8 cellular contexts compared by ENCODE assay signal in the genomic region with DNA sequence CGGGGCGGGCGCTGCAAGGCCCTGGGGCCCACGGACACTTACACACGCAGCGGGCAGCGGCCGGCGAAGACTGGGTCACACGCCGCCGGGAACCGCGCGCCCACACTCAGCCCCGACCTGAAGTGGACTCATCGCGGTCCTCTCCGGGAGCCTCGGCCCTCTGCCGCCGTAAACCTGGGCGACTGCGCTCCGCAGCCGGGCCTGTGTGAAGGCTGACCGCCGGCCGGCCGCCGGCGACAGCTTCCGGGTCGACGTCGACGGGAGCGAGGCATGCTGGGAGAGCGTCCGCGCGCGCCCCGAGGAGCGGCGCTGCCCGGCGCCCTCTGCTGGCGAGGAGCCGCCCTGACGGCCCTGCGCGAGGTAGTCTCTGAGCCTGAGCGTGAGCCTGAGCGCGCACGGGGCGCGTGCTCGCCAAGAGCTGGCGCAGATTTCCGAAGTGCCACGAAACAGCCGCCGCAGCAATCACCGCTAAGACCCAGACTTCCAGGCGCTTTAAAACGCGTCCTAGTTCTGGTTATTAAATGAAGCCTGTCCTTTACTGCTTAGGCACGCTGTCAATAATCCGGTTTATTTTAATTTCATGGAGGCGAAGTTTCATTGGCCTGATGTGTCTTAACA. TPM values are rescaled to one million over a fixed set of nuclear protein-coding genes. Genes with fewer than 3 reads are reported as not detected.
DNase-seq lines count a peak whose midpoint lies in the region; ATAC-seq and TF ChIP-seq lines count a peak whose summit lies in the region.

A gene with protein sequence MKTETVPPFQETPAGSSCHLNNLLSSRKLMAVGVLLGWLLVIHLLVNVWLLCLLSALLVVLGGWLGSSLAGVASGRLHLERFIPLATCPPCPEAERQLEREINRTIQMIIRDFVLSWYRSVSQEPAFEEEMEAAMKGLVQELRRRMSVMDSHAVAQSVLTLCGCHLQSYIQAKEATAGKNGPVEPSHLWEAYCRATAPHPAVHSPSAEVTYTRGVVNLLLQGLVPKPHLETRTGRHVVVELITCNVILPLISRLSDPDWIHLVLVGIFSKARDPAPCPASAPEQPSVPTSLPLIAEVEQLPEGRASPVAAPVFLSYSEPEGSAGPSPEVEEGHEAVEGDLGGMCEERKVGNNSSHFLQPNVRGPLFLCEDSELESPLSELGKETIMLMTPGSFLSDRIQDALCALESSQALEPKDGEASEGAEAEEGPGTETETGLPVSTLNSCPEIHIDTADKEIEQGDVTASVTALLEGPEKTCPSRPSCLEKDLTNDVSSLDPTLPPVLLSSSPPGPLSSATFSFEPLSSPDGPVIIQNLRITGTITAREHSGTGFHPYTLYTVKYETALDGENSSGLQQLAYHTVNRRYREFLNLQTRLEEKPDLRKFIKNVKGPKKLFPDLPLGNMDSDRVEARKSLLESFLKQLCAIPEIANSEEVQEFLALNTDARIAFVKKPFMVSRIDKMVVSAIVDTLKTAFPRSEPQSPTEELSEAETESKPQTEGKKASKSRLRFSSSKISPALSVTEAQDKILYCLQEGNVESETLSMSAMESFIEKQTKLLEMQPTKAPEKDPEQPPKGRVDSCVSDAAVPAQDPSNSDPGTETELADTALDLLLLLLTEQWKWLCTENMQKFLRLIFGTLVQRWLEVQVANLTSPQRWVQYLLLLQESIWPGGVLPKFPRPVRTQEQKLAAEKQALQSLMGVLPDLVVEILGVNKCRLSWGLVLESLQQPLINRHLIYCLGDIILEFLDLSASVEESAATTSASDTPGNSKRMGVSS (minus strand): TSS at position 242 of the 618 bp plus-strand sequence. CDS start 540 bp downstream, outside the sequence.

- H3K27me3 ChIP-seq in endodermal cell (ENCODE audit: control insufficient read depth, insufficient read depth, low read length, poor library complexity, severe bottlenecking): peaks cover 13% of the 10 kb centered on the region

- H3K9ac ChIP-seq in endodermal cell (ENCODE audit: extremely low read depth, low read length, poor library complexity, severe bottlenecking): peak within 1 kb of the TSS; percentile 68

- H3K36me3 ChIP-seq in endodermal cell (ENCODE audit: control insufficient read depth, insufficient read depth, low read length): peaks cover 24% of the 10 kb centered on the region

- 1 to 4% methylated on average over 25 to 72 of the region's 72 CpGs for WGBS in endodermal cell (ENCODE audit: insufficient coverage in 1 of 2, insufficient read length in 1 of 2), 2 experiments

- no peaks in the 10 kb centered on the region for H3K4me1 ChIP-seq in endodermal cell (ENCODE audit: control insufficient read depth, insufficient read depth, low read length)

- peak; percentile 97 for TF ChIP-seq CTCF in endodermal cell (conservative IDR thresholded peaks at IDR 0.05)

- in situ Hi-C loops in Caki2 (cut with HindIII; ENCODE audit: low pct_unique_long_range_greater_than_20kb, low sequenced_read_pairs): no loop called here

- peak; percentile 65 for DNase-seq in Caki2 (ENCODE audit: low read depth)
- DNase-seq in HS-5 (ENCODE audit: low read depth): peak; percentile 53
- peak; percentile 83 for DNase-seq in NOMO-1 treated with DMSO at 0.1 percent for 48 hours (lab: John Stamatoyannopoulos, UW; ENCODE audit: unreplicated experiment)
- DNase-seq in activated CD8-positive, alpha-beta memory T cell treated with anti-CD3 and anti-CD28 coated beads, Interleukin-2, amount 50 U/mL, for 1 hour (ENCODE audit: extremely low read depth): peak; percentile 32
- peak; percentile 96 for DNase-seq in endodermal cell
- DNase-seq in mesenteric fat pad (ENCODE audit: low spot score): peak; percentile 97
- DNase-seq in stimulated activated CD8-positive, alpha-beta memory T cell treated with anti-CD3 and anti-CD28 coated beads, Interleukin-15, amount 100 ng/mL, for 24 hours (ENCODE audit: low read depth): peak; percentile 84

- H3K9me3 ChIP-seq in endodermal cell (ENCODE audit: control insufficient read depth, low read length): no peaks in the 10 kb centered on the region

- peaks cover 2% of the 10 kb centered on the region for H3K4me1 Mint-ChIP-seq in endodermal cell

- no peaks in the 10 kb centered on the region for H3K9me3 Mint-ChIP-seq in endodermal cell

- peaks cover 18% of the 10 kb centered on the region for H3K36me3 Mint-ChIP-seq in endodermal cell (ENCODE audit: low read depth)

- peak within 1 kb of the TSS; percentile 74 for H3K4me3 Mint-ChIP-seq in endodermal cell

- H3K27ac ChIP-seq in endodermal cell (ENCODE audit: low read depth, low read length): no peak within 1 kb of the TSS

- H3K27ac Mint-ChIP-seq in endodermal cell: peak within 1 kb of the TSS; percentile 44

- peak; percentile 98 for ATAC-seq in GM19468 (IDR thresholded peaks at IDR 0.05; ENCODE audit: extremely low read depth, unreplicated experiment)

- peaks cover 20% of the 10 kb centered on the region for H3K27me3 Mint-ChIP-seq in endodermal cell (ENCODE audit: insufficient read depth)

- H3K4me3 ChIP-seq in endodermal cell (ENCODE audit: low read length): peak within 1 kb of the TSS; percentile 88

RNA-seq across cellular contexts. Expression of the gene that starts here (rescaled TPM):
- 3.6 and 4.5 TPM in 2 replicates for total RNA-seq in Caki2 (2014; rRNA removed; shearing (Covaris generic); ENCODE audit: low replicate concordance)
- total RNA-seq in endodermal cell: 10 to 100 TPM; 32.3 to 37.5 TPM
- 30.3 TPM for polyA plus RNA-seq in endodermal cell (2013, experiment 1 of 2)
- 23.8 TPM for polyA plus RNA-seq in endodermal cell (2013, experiment 2 of 2)
- total RNA-seq in mesenteric fat pad: 64.2 TPM

Comparison
In these comparisons a context has a peak if more than half of its experiments do, and no peak if none do; other contexts are left out.
1. DNase-seq: peak in every context shown above with its lines; median percentile 97 in mesenteric fat pad; 96 in endodermal cell; 84 in stimulated activated CD8-positive, alpha-beta memory T cell treated with anti-CD3 and anti-CD28 coated beads, Interleukin-15, amount 100 ng/mL, for 24 hours; 83 in NOMO-1 treated with DMSO at 0.1 percent for 48 hours; 65 in Caki2; 53 in HS-5; 32 in activated CD8-positive, alpha-beta memory T cell treated with anti-CD3 and anti-CD28 coated beads, Interleukin-2, amount 50 U/mL, for 1 hour.